Comparison of ENCODE assay signal across 9 cellular contexts in genomic region chr1:33094971-33095604, GRCh38. TPM values are rescaled to one million over a fixed set of nuclear protein-coding genes. Genes with fewer than 3 reads are reported as not detected.
DNase-seq lines count a peak whose midpoint lies in the region; ATAC-seq and TF ChIP-seq lines count a peak whose summit lies in the region.
"Had no signal": no experiment of that assay in that cellular context is flagged by ENCODE, and none has a peak within 500 bp of the region (broad histone marks: within the 10 kb centered on the region; RNA-seq: fewer than 3 reads in every experiment).

No MANE protein-coding gene starts in this region.

- no peak for ATAC-seq in HG03457 (IDR thresholded peaks at IDR 0.05; ENCODE audit: unreplicated experiment)
- ATAC-seq in naive thymus-derived CD8-positive, alpha-beta T cell: no peak

- POLR2A ChIA-PET in A673 (lab: Charles Lee; ENCODE audit: low non-redundant PET): no interaction called here
- POLR2A ChIA-PET in naive thymus-derived CD8-positive, alpha-beta T cell (lab: Charles Lee): interaction anchor here (1.8 kb wide), 1 partner anchor 32 kb away, joined by 11 read pairs; no protein-coding TSS in a partner anchor

- H3K27me3 ChIP-seq in A673 (replicated peaks; ENCODE audit: insufficient read depth, low read depth, low read length, poor library complexity) (no peaks in the 10 kb centered on the region), adipocyte (replicated peaks; ENCODE audit: control insufficient read depth, insufficient read depth, low read length) (no peaks in the 10 kb centered on the region), stomach (no peaks in the 10 kb centered on the region)

- H3K9me3 ChIP-seq in A673 (ENCODE audit: low read depth, low read length, poor library complexity, severe bottlenecking): no peaks in the 10 kb centered on the region
- no peaks in the 10 kb centered on the region for H3K9me3 ChIP-seq in adipocyte (ENCODE audit: control insufficient read depth, low read length)
- H3K9me3 ChIP-seq in stomach: no peaks in the 10 kb centered on the region

- H3K9ac ChIP-seq in adipocyte (ENCODE audit: low read length): no peak overlapping the region

- no peak overlapping the region for H3K4me3 Mint-ChIP-seq in naive thymus-derived CD8-positive, alpha-beta T cell
- H3K4me3 Mint-ChIP-seq: immature natural killer cell had no signal

- 18 to 24% (median 22%) methylated on average over 10 of the region's 10 CpGs for WGBS in stomach, 5 donors

- H3K4me1 ChIP-seq in A673 (ENCODE audit: insufficient read depth, low read length, poor library complexity, severe bottlenecking) (no peaks in the 10 kb centered on the region), adipocyte (ENCODE audit: control insufficient read depth, insufficient read depth, low read length) (peaks cover 29% of the 10 kb centered on the region), stomach (peaks cover 0 to 20% (median 9%) of the 10 kb centered on the region in 4 donors)

- BruUV-seq in A673 (replicated peaks; lab: Mats Ljungman, UMichigan): no TSS peak

- no peak for TF ChIP-seq POLR2A in stomach (IDR thresholded peaks at IDR 0.05)

- H3K27me3 Mint-ChIP-seq in naive thymus-derived CD8-positive, alpha-beta T cell: no peaks in the 10 kb centered on the region

- no peaks in the 10 kb centered on the region for H3K9me3 Mint-ChIP-seq in naive thymus-derived CD8-positive, alpha-beta T cell
- H3K9me3 Mint-ChIP-seq: immature natural killer cell had no signal

- peak overlapping the region in 2 of 10 donors; percentile 15 to 66 for H3K27ac Mint-ChIP-seq in naive thymus-derived CD8-positive, alpha-beta T cell

- CTCF ChIA-PET in A673 (lab: Charles Lee): no interaction called here

- peaks cover 22 to 59% (median 44%) of the 10 kb centered on the region in 4 donors for H3K4me1 Mint-ChIP-seq in naive thymus-derived CD8-positive, alpha-beta T cell

- DNase-seq in A673 (ENCODE audit: low spot score): peak; percentile 74
- DNase-seq in EL: peak; percentile 77
- peak; percentile 25 for DNase-seq in NCI-H146 treated with DMSO at 0.1 percent for 48 hours (lab: John Stamatoyannopoulos, UW; ENCODE audit: unreplicated experiment)
- DNase-seq in adipocyte (ENCODE audit: low read depth): peak; percentile 87
- peak; percentile 25 to 32 for DNase-seq in hippocampal formation (lab: John Stamatoyannopoulos, UW)
- DNase-seq in stomach: peak; percentile 70
- no peak for DNase-seq in naive thymus-derived CD8-positive, alpha-beta T cell

- no peak for TF ChIP-seq EP300 in stomach (IDR thresholded peaks at IDR 0.05)

- no peak overlapping the region for H3K27ac ChIP-seq in A673 (ENCODE audit: low read depth, low read length, poor library complexity, severe bottlenecking)
- no peak overlapping the region for H3K27ac ChIP-seq in stomach

- intact Hi-C loops in A673 (cut with micrococcal nuclease; ENCODE audit: unreplicated experiment) (loop anchor here (2.0 kb wide), 2 partner anchors 376 to 518 kb away; no protein-coding TSS in a partner anchor), stomach (cut with DNase I; ENCODE audit: low total_unique reads) (no loop called here)

- H3K36me3 ChIP-seq in A673 (ENCODE audit: insufficient read depth, low read length, poor library complexity, severe bottlenecking): no peaks in the 10 kb centered on the region
- peaks cover 6% of the 10 kb centered on the region for H3K36me3 ChIP-seq in adipocyte (ENCODE audit: control insufficient read depth, insufficient read depth, low read length, severe bottlenecking)
- H3K36me3 ChIP-seq in stomach: peaks cover 0 to 19% (median 4%) of the 10 kb centered on the region in 4 donors

- H3K36me3 Mint-ChIP-seq in naive thymus-derived CD8-positive, alpha-beta T cell: peaks cover 0 to 10% (median 7%) of the 10 kb centered on the region in 3 donors
- H3K36me3 Mint-ChIP-seq: immature natural killer cell had no signal

- H3K4me3 ChIP-seq in A673 (ENCODE audit: low read depth, low read length, poor library complexity, severe bottlenecking) (no peak overlapping the region), adipocyte (ENCODE audit: low read length) (no peak overlapping the region), stomach (no peak overlapping the region)

- peak; percentile 97 for TF ChIP-seq CTCF in A673 (conservative IDR thresholded peaks at IDR 0.05; ENCODE audit: low read depth, low read length)
- peak in 5 of 7 experiments; percentile 61 to 99 (median 99) for TF ChIP-seq CTCF in stomach (IDR thresholded peaks at IDR 0.05)

RNA-seq across cellular contexts. Expression of gene AZIN2, which starts 14.1 kb away (rescaled TPM):
- total RNA-seq in A673 (2021) (3.6 and 4.6 TPM in 2 replicates), stomach (10 to 100 TPM in 2 of 5 donors, 1 to 10 TPM in 2, not detected in 1; 2.0 to 39.7 (median 6.8) TPM)
- polyA plus RNA-seq in stomach: 1 to 10 TPM in 2 of 3 donors, under 1 TPM in 1; 0.61 to 2.0 (median 1.1) TPM
- 10 to 100 TPM; 10.6 to 11.3 TPM for total RNA-seq in naive thymus-derived CD8-positive, alpha-beta T cell
- polyA plus RNA-seq in naive thymus-derived CD8-positive, alpha-beta T cell: 10 to 100 TPM in 1 of 3 donors, 1 to 10 TPM in 2; 5.9 to 11.1 (median 7.8) TPM

RNA-seq across cellular contexts. Expression of gene AK2, which starts 58.4 kb away (rescaled TPM):
- 196 and 208 TPM in 2 replicates for total RNA-seq in A673 (2021)
- total RNA-seq in stomach: 100 to 1,000 TPM in 4 of 5 donors, 10 to 100 TPM in 1; 71.0 to 263 (median 124) TPM
- 100 to 1,000 TPM in 2 of 3 donors, 10 to 100 TPM in 1; 98.8 to 129 (median 107) TPM for polyA plus RNA-seq in stomach
- total RNA-seq in naive thymus-derived CD8-positive, alpha-beta T cell: 10 to 100 TPM; 89.2 to 94.6 TPM
- 100 to 1,000 TPM; 119 to 128 (median 126) TPM for polyA plus RNA-seq in naive thymus-derived CD8-positive, alpha-beta T cell

Comparison
In these comparisons a context has a peak if more than half of its experiments do, and no peak if none do; other contexts are left out.
1. DNase-seq: peak in A673 (single experiment), EL (single experiment), NCI-H146 treated with DMSO at 0.1 percent for 48 hours (single experiment), adipocyte (single experiment), hippocampal formation (2 of 2) and stomach (single experiment); none in naive thymus-derived CD8-positive, alpha-beta T cell (0 of 10).